ENCODE assay signal across 8 cellular contexts in genomic region chrX:71540801-71541545, GRCh38. TPM values are rescaled to one million over a fixed set of nuclear protein-coding genes. Genes with fewer than 3 reads are reported as not detected.
A peak's percentile ranks its signal among the peaks of the same experiment; 100 is the strongest.
DNase-seq lines count a peak whose midpoint lies in the region; ATAC-seq and TF ChIP-seq lines count a peak whose summit lies in the region.

No MANE protein-coding gene starts in this region.

- peaks cover 7 to 64% (median 40%) of the 10 kb centered on the region in 4 donors for H3K4me1 Mint-ChIP-seq in CD4-positive, CD25-positive, alpha-beta regulatory T cell

- peak overlapping the region; percentile 60 to 100 (median 83) for H3K4me3 Mint-ChIP-seq in CD4-positive, CD25-positive, alpha-beta regulatory T cell

- no peak for TF ChIP-seq CTCF in breast epithelium (IDR thresholded peaks at IDR 0.05)

- H3K36me3 Mint-ChIP-seq in CD4-positive, CD25-positive, alpha-beta regulatory T cell: peaks cover 29% of the 10 kb centered on the region

- no peaks in the 10 kb centered on the region for H3K27me3 Mint-ChIP-seq in CD4-positive, CD25-positive, alpha-beta regulatory T cell

- no peak for TF ChIP-seq POLR2A in breast epithelium (IDR thresholded peaks at IDR 0.05)

- H3K27ac ChIP-seq in CD4-positive, CD25-positive, alpha-beta regulatory T cell (ENCODE audit: insufficient read depth, low read length, poor library complexity, severe bottlenecking): peak overlapping the region; percentile 55
- peak overlapping the region; percentile 13 to 17 for H3K27ac ChIP-seq in breast epithelium

- no peaks in the 10 kb centered on the region for H3K27me3 ChIP-seq in CD4-positive, CD25-positive, alpha-beta regulatory T cell (ENCODE audit: control insufficient read depth, insufficient read depth, low read length)
- peaks cover 0 to 10% of the 10 kb centered on the region in 2 donors for H3K27me3 ChIP-seq in breast epithelium

- H3K27ac Mint-ChIP-seq in CD4-positive, CD25-positive, alpha-beta regulatory T cell: peak overlapping the region in 2 of 3 donors; percentile 7 to 72

- H3K36me3 ChIP-seq in CD4-positive, CD25-positive, alpha-beta regulatory T cell (ENCODE audit: control insufficient read depth, insufficient read depth, low read length): peaks cover 41% of the 10 kb centered on the region
- H3K36me3 ChIP-seq in breast epithelium: no peaks in the 10 kb centered on the region

- intact Hi-C loops in breast epithelium (cut with DNase I; ENCODE audit: low total_unique reads): no loop called here

- H3K9me3 ChIP-seq in CD4-positive, CD25-positive, alpha-beta regulatory T cell (ENCODE audit: control insufficient read depth in 2 of 2, low read length in 2 of 2): no peaks in the 10 kb centered on the region
- H3K9me3 ChIP-seq in breast epithelium: no peaks in the 10 kb centered on the region

- DNase-seq in CD4-positive, CD25-positive, alpha-beta regulatory T cell: no peak
- DNase-seq in breast epithelium (ENCODE audit: low spot score in 2 of 2): no peak
- DNase-seq in NCI-H1092 treated with DMSO at 0.1 percent for 48 hours (lab: John Stamatoyannopoulos, UW): no peak
- no peak for DNase-seq in stimulated activated naive CD4-positive, alpha-beta T cell treated with Interleukin-2 at 50 U/mL for 16 hours (lab: John Stamatoyannopoulos, UW)
- DNase-seq in GDM1 (lab: John Stamatoyannopoulos, UW): no peak

- no peaks in the 10 kb centered on the region for H3K9me3 Mint-ChIP-seq in CD4-positive, CD25-positive, alpha-beta regulatory T cell

- H3K4me3 ChIP-seq in CD4-positive, CD25-positive, alpha-beta regulatory T cell (ENCODE audit: low read depth, low read length): peak overlapping the region; percentile 84
- H3K4me3 ChIP-seq in breast epithelium: no peak overlapping the region

- peaks cover 45% of the 10 kb centered on the region for H3K4me1 ChIP-seq in CD4-positive, CD25-positive, alpha-beta regulatory T cell (ENCODE audit: control insufficient read depth, insufficient read depth, low read length, poor library complexity, severe bottlenecking)
- H3K4me1 ChIP-seq in breast epithelium: no peaks in the 10 kb centered on the region

- ATAC-seq in CD4-positive, CD25-positive, alpha-beta regulatory T cell (ENCODE audit: low read depth in 2 of 2): peak; percentile 43 to 52
- ATAC-seq in GM19438 (IDR thresholded peaks at IDR 0.05; ENCODE audit: low read depth, unreplicated experiment) (peak; percentile 80), HG03520 (IDR thresholded peaks at IDR 0.05; ENCODE audit: unreplicated experiment) (peak; percentile 76), HG02970 (IDR thresholded peaks at IDR 0.05; ENCODE audit: low FRiP score, unreplicated experiment) (no peak)

RNA-seq across cellular contexts. Expression of gene OGT, which starts 8.1 kb away (rescaled TPM):
- 557 TPM for total RNA-seq in CD4-positive, CD25-positive, alpha-beta regulatory T cell
- polyA plus RNA-seq in CD4-positive, CD25-positive, alpha-beta regulatory T cell: 10 to 100 TPM; 27.7 to 45.3 (median 37.0) TPM
- 100 to 1,000 TPM; 169 to 345 (median 214) TPM for total RNA-seq in breast epithelium

RNA-seq across cellular contexts. Expression of gene GCNA, which starts 37.3 kb away (rescaled TPM):
- total RNA-seq in CD4-positive, CD25-positive, alpha-beta regulatory T cell: 3.7 TPM
- under 1 TPM; 0.20 to 0.65 (median 0.49) TPM for polyA plus RNA-seq in CD4-positive, CD25-positive, alpha-beta regulatory T cell
- total RNA-seq in breast epithelium: 1 to 10 TPM; 2.3 to 3.0 (median 2.6) TPM
